Comparison of ENCODE assay signal across 11 cellular contexts in genomic region chr3:101784850-101785613, GRCh38. TPM values are rescaled to one million over a fixed set of nuclear protein-coding genes. Genes with fewer than 3 reads are reported as not detected.
DNase-seq lines count a peak whose midpoint lies in the region; ATAC-seq, FAIRE-seq and TF ChIP-seq lines count a peak whose summit lies in the region.
"Had no signal": no experiment of that assay in that cellular context is flagged by ENCODE, and none has a peak within 500 bp of the region (broad histone marks: within the 10 kb centered on the region; RNA-seq: fewer than 3 reads in every experiment).

No MANE protein-coding gene starts in this region.

- ATAC-seq in HepG2 (no peak), right lobe of liver (peak; percentile 62 to 83 (median 76)), upper lobe of right lung (peak; percentile 69), GM19328 (IDR thresholded peaks at IDR 0.05; ENCODE audit: unreplicated experiment) (no peak)
- ATAC-seq: foreskin keratinocyte had no signal

- TF ChIP-seq RAD21 in liver (IDR thresholded peaks at IDR 0.05) (no peak), HepG2 (CRISPR knock-in tag; IDR thresholded peaks at IDR 0.05) (no peak)

- no peaks in the 10 kb centered on the region for H3K9me3 ChIP-seq in liver (ENCODE audit: control insufficient read depth in 4 of 4, low read length in 3 of 4)
- no peaks in the 10 kb centered on the region for H3K9me3 ChIP-seq in HepG2 (ENCODE audit: low read length)
- no peaks in the 10 kb centered on the region for H3K9me3 ChIP-seq in right lobe of liver
- no peaks in the 10 kb centered on the region for H3K9me3 ChIP-seq in upper lobe of right lung

- WGBS in liver, result 78% methylated on average over 5 of the region's 5 CpGs
- WGBS in HepG2 (ENCODE audit: low lambda C conversion rate), result over 99% methylated on average over 5 of the region's 5 CpGs
- WGBS in right lobe of liver (ENCODE audit: insufficient coverage, low coverage, low lambda C conversion rate, missing lambda C conversion rate), result 55% methylated on average over 5 of the region's 5 CpGs

- in situ Hi-C loops in HepG2 (cut with HindIII; ENCODE audit: extremely low pct_ligation_motif_present, low pct_unique_long_range_greater_than_20kb), result no loop called here

- DNase-seq in HepG2 (ENCODE audit: low spot score) (no peak), right lobe of liver (no peak), upper lobe of right lung (no peak), SK-N-DZ (ENCODE audit: low spot score) (no peak), NCI-H187 treated with DMSO at 0.1 percent for 48 hours (lab: John Stamatoyannopoulos, UW) (no peak)
- no peak for DNase-seq in activated T-helper 2 cell treated with anti-CD3 and anti-CD28 coated beads, Interferon-gamma antibody, Interleukin-2, Interleukin-4, amounts not matched to agents 10 μg/mL and 5 μg/mL and 100 μg/mL, durations not matched to agents 14 hours and 24 hours and 36 hours (ENCODE audit: low spot score)
- DNase-seq: foreskin keratinocyte, mammary epithelial cell had no signal

- H3K27me3 Mint-ChIP-seq in activated T-helper 2 cell treated with anti-CD3 and anti-CD28 coated beads, Interferon-gamma antibody, Interleukin-2, Interleukin-4, amounts not matched to agents 10 μg/mL and 5 μg/mL and 100 μg/mL, durations not matched to agents 14 hours and 24 hours and 36 hours (ENCODE audit: low read depth), result no peaks in the 10 kb centered on the region
- H3K27me3 Mint-ChIP-seq: B cell had no signal

- no peak for FAIRE-seq in HepG2 (lab: Jason Lieb, UNC)

- no peak for TF ChIP-seq EP300 in HepG2 (IDR thresholded peaks at IDR 0.05; ENCODE audit: low read depth in 2 of 2, low read length in 2 of 2)
- no peak for TF ChIP-seq EP300 in HepG2 (CRISPR knock-in tag; IDR thresholded peaks at IDR 0.05; ENCODE audit: borderline replicate concordance)

- intact Hi-C loops in HepG2 (cut with micrococcal nuclease; ENCODE audit: unreplicated experiment), result no loop called here
- intact Hi-C loops in activated T-helper 2 cell treated with anti-CD3 and anti-CD28 coated beads, Interferon-gamma antibody, Interleukin-2, Interleukin-4, amounts not matched to agents 10 μg/mL and 5 μg/mL and 100 μg/mL, durations not matched to agents 14 hours and 24 hours and 36 hours (cut with micrococcal nuclease), result no loop called here
- intact Hi-C loops in right lobe of liver (cut with DNase I), result no loop called here
- intact Hi-C loops in upper lobe of right lung (cut with DNase I), result no loop called here

- H4K20me1 ChIP-seq in HepG2 (ENCODE audit: insufficient read depth, low read length), result no peaks in the 10 kb centered on the region

- H3K79me2 ChIP-seq in HepG2 (ENCODE audit: insufficient read depth, low read length), result no peaks in the 10 kb centered on the region

- TF ChIP-seq POLR2A in HepG2 (IDR thresholded peaks at IDR 0.05; ENCODE audit: insufficient read depth in 1 of 2, low read depth in 2 of 2, low read length in 2 of 2), result no peak
- no peak for TF ChIP-seq POLR2A in right lobe of liver (IDR thresholded peaks at IDR 0.05)

- H3K4me1 ChIP-seq in liver (ENCODE audit: control insufficient read depth in 4 of 4, insufficient read depth in 4 of 4, low read length in 3 of 4) (peaks cover 0 to 2% (median 0%) of the 10 kb centered on the region in 4 donors), HepG2 (ENCODE audit: insufficient read depth, low read length) (peaks cover 12% of the 10 kb centered on the region), right lobe of liver (peaks cover 0 to under 1% (median 0%) of the 10 kb centered on the region in 4 donors), upper lobe of right lung (peaks cover 21% of the 10 kb centered on the region)

- no peak overlapping the region for H3K4me2 ChIP-seq in HepG2 (ENCODE audit: low read depth, low read length)

- no peaks in the 10 kb centered on the region for H3K9me3 Mint-ChIP-seq in activated T-helper 2 cell treated with anti-CD3 and anti-CD28 coated beads, Interferon-gamma antibody, Interleukin-2, Interleukin-4, amounts not matched to agents 10 μg/mL and 5 μg/mL and 100 μg/mL, durations not matched to agents 14 hours and 24 hours and 36 hours

- H3K36me3 ChIP-seq in liver (ENCODE audit: control insufficient read depth in 4 of 4, insufficient read depth in 3 of 4, low read depth in 1 of 4, low read length in 3 of 4) (no peaks in the 10 kb centered on the region), HepG2 (replicated peaks in 1 of 2; ENCODE audit: control insufficient read depth in 1 of 2, insufficient read depth in 2 of 2, low read length in 2 of 2) (peaks cover 4 to 6% of the 10 kb centered on the region in 2 experiments; a peak in 2 of 5 replicates), right lobe of liver (peaks cover 0 to 2% (median 0%) of the 10 kb centered on the region in 4 donors), upper lobe of right lung (peaks cover 56% of the 10 kb centered on the region)

- H3K27me3 ChIP-seq in liver (ENCODE audit: control insufficient read depth in 4 of 4, insufficient read depth in 4 of 4, low read length in 3 of 4), result no peaks in the 10 kb centered on the region
- no peaks in the 10 kb centered on the region for H3K27me3 ChIP-seq in HepG2 (ENCODE audit: control insufficient read depth in 1 of 2, insufficient read depth in 2 of 2, low read length in 2 of 2)
- H3K27me3 ChIP-seq in right lobe of liver, result no peaks in the 10 kb centered on the region
- no peaks in the 10 kb centered on the region for H3K27me3 ChIP-seq in upper lobe of right lung
- H3K27me3 ChIP-seq: foreskin keratinocyte had no signal

- H3K36me3 Mint-ChIP-seq in activated T-helper 2 cell treated with anti-CD3 and anti-CD28 coated beads, Interferon-gamma antibody, Interleukin-2, Interleukin-4, amounts not matched to agents 10 μg/mL and 5 μg/mL and 100 μg/mL, durations not matched to agents 14 hours and 24 hours and 36 hours (ENCODE audit: low read depth), result peaks cover 66% of the 10 kb centered on the region

- H2AFZ ChIP-seq in HepG2 (ENCODE audit: low read length), result no peak overlapping the region

- TF ChIP-seq CTCF in liver (IDR thresholded peaks at IDR 0.05; ENCODE audit: low read depth, low read length, missing input control) (no peak), HepG2 (CRISPR knock-in tag; IDR thresholded peaks at IDR 0.05) (no peak), right lobe of liver (IDR thresholded peaks at IDR 0.05) (no peak), upper lobe of right lung (IDR thresholded peaks at IDR 0.05) (no peak)

- H3K27ac ChIP-seq in liver (ENCODE audit: low read depth in 1 of 2, low read length in 2 of 2) (peak overlapping the region in 1 of 2 donors; percentile 31), HepG2 (ENCODE audit: extremely low read length, insufficient read depth, low read length) (no peak overlapping the region), right lobe of liver (peak overlapping the region; percentile 32 to 61 (median 39)), upper lobe of right lung (peak overlapping the region; percentile 55)
- H3K27ac ChIP-seq: foreskin keratinocyte had no signal

- peak overlapping the region; percentile 65 for H3K27ac Mint-ChIP-seq in activated T-helper 2 cell treated with anti-CD3 and anti-CD28 coated beads, Interferon-gamma antibody, Interleukin-2, Interleukin-4, amounts not matched to agents 10 μg/mL and 5 μg/mL and 100 μg/mL, durations not matched to agents 14 hours and 24 hours and 36 hours
- H3K27ac Mint-ChIP-seq: B cell had no signal

- POLR2A ChIA-PET in HepG2 (lab: Yijun Ruan, JAX), result no interaction called here

- peak overlapping the region in 1 of 2 donors; percentile 55 for H3K9ac ChIP-seq in liver (ENCODE audit: low read depth in 1 of 2, low read length in 2 of 2)
- no peak overlapping the region for H3K9ac ChIP-seq in HepG2 (ENCODE audit: insufficient read depth, low read depth, low read length)

- no TSS peak for BruUV-seq in HepG2 (replicated peaks; lab: Mats Ljungman, UMichigan)

- H3K4me1 Mint-ChIP-seq in activated T-helper 2 cell treated with anti-CD3 and anti-CD28 coated beads, Interferon-gamma antibody, Interleukin-2, Interleukin-4, amounts not matched to agents 10 μg/mL and 5 μg/mL and 100 μg/mL, durations not matched to agents 14 hours and 24 hours and 36 hours (ENCODE audit: low read depth), result peaks cover 40% of the 10 kb centered on the region

- peak overlapping the region; percentile 52 for H3K4me3 Mint-ChIP-seq in activated T-helper 2 cell treated with anti-CD3 and anti-CD28 coated beads, Interferon-gamma antibody, Interleukin-2, Interleukin-4, amounts not matched to agents 10 μg/mL and 5 μg/mL and 100 μg/mL, durations not matched to agents 14 hours and 24 hours and 36 hours (ENCODE audit: low read depth)
- H3K4me3 Mint-ChIP-seq: B cell had no signal

- H3K4me3 ChIP-seq in liver (ENCODE audit: low read depth in 1 of 3, low read length in 3 of 3) (no peak overlapping the region), HepG2 (replicated peaks in 1 of 3; ENCODE audit: insufficient read depth in 1 of 3, low read depth in 2 of 3, low read length in 3 of 3) (no peak overlapping the region), right lobe of liver (no peak overlapping the region), upper lobe of right lung (peak overlapping the region; percentile 6)

- CTCF ChIA-PET in HepG2 (lab: Yijun Ruan, JAX; ENCODE audit: low intra/inter-chr PET ratio, low total read pairs), result no interaction called here

RNA-seq across cellular contexts. Expression of gene NXPE3, which starts 6.0 kb away (rescaled TPM):
- total RNA-seq in liver (1 to 10 TPM; 2.2 to 2.7 TPM), HepG2 (2016; rRNA removed; fragmentation: Illumina TruSeq; extraction: Trizol) (4.7 and 5.3 TPM in 2 replicates), right lobe of liver (1 to 10 TPM in 5 of 6 experiments, under 1 TPM in 1; 0.75 to 2.9 (median 1.7) TPM), upper lobe of right lung (15.9 TPM)
- polyA plus RNA-seq in liver (1 to 10 TPM; 1.1 to 1.2 TPM), HepG2 (2011; rRNA removed) (3.5 and 3.6 TPM in 2 replicates)
- total RNA-seq in HepG2 (2016; cell fraction: cytosol; rRNA removed; fragmentation: Illumina TruSeq; extraction: Trizol; ENCODE audit: low read depth), result 2.1 and 2.6 TPM in 2 replicates
- total RNA-seq in HepG2 (2016; cell fraction: insoluble cytoplasmic fraction; rRNA removed; fragmentation: Illumina TruSeq; extraction: Trizol), result 4.8 and 5.6 TPM in 2 replicates
- 8.2 and 9.3 TPM in 2 replicates for total RNA-seq in HepG2 (2016; cell fraction: membrane; rRNA removed; fragmentation: Illumina TruSeq; extraction: Trizol)
- 2.8 and 4.3 TPM in 2 replicates for total RNA-seq in HepG2 (2016; cell fraction: nucleus; rRNA removed; fragmentation: Illumina TruSeq; extraction: Trizol)
- 2.9 and 4.4 TPM in 2 replicates for polyA plus RNA-seq in HepG2 (2011; cell fraction: cytosol; rRNA removed)
- 1.7 and 2.3 TPM in 2 replicates for polyA plus RNA-seq in HepG2 (2011; cell fraction: nucleus; rRNA removed)
- 2.8 and 4.3 TPM in 2 replicates for polyA plus RNA-seq in HepG2 (2012)
- 3.2 and 3.3 TPM in 2 replicates for polyA plus RNA-seq in HepG2 (2016; cell fraction: cytosol; fragmentation: Illumina TruSeq; extraction: Trizol; ENCODE audit: low read depth)
- 6.4 and 7.2 TPM in 2 replicates for polyA plus RNA-seq in HepG2 (2016; cell fraction: insoluble cytoplasmic fraction; fragmentation: Illumina TruSeq; extraction: Trizol; ENCODE audit: low read depth)
- 7.5 and 7.8 TPM in 2 replicates for polyA plus RNA-seq in HepG2 (2016; cell fraction: membrane; fragmentation: Illumina TruSeq; extraction: Trizol; ENCODE audit: low read depth)
- 4.1 and 5.6 TPM in 2 replicates for polyA plus RNA-seq in HepG2 (2016; cell fraction: nucleus; fragmentation: Illumina TruSeq; extraction: Trizol; ENCODE audit: insufficient read depth, low read depth)
- 7.4 and 7.9 TPM in 2 replicates for polyA minus RNA-seq in HepG2 (2011; rRNA and poly(A)+ RNA removed; ENCODE audit: low replicate concordance)
- 1.8 and 3.9 TPM in 2 replicates for polyA minus RNA-seq in HepG2 (2011; cell fraction: cytosol; rRNA and poly(A)+ RNA removed)
- 3.2 and 4.4 TPM in 2 replicates for polyA minus RNA-seq in HepG2 (2011; cell fraction: nucleus; rRNA and poly(A)+ RNA removed)
- 18.1 and 21.2 TPM in 2 replicates for total RNA-seq in activated T-helper 2 cell treated with anti-CD3 and anti-CD28 coated beads, Interferon-gamma antibody, Interleukin-2, Interleukin-4, amounts not matched to agents 10 μg/mL and 5 μg/mL and 100 μg/mL, durations not matched to agents 14 hours and 24 hours and 36 hours
- 7.9 and 8.4 TPM in 2 replicates for polyA plus RNA-seq in SK-N-DZ (2014; cell fraction: cytosol; rRNA removed)
- polyA plus RNA-seq in SK-N-DZ (2014; cell fraction: nucleus; rRNA removed), result 2.4 and 5.0 TPM in 2 replicates

Comparison
In these comparisons a context has a peak if more than half of its experiments do, and no peak if none do; other contexts are left out.
1. ATAC-seq: peak in right lobe of liver (4 of 4) and upper lobe of right lung (single experiment); none in HepG2 (single experiment) and GM19328 (single experiment).